In genomic region chr6:66825539-66825938, GRCh38 we compare ENCODE assay signal across 17 cellular contexts.
DNase-seq lines count a peak whose midpoint lies in the region; ATAC-seq lines count a peak whose summit lies in the region.
"Had no signal": no experiment of that assay in that cellular context is flagged by ENCODE, and none has a peak within 500 bp of the region (broad histone marks: within the 10 kb centered on the region; RNA-seq: fewer than 3 reads in every experiment).

No MANE protein-coding gene starts in this region.

- intact Hi-C loops in activated CD4-positive, alpha-beta T cell treated with anti-CD3 and anti-CD28 coated beads for 36 hours (cut with DNase I, micrococcal nuclease), result no loop called here

- H3K4me1 Mint-ChIP-seq in activated CD4-positive, alpha-beta T cell treated with anti-CD3 and anti-CD28 coated beads for 36 hours, result no peaks in the 10 kb centered on the region

- POLR2A ChIA-PET in activated CD4-positive, alpha-beta T cell treated with anti-CD3 and anti-CD28 coated beads for 36 hours (lab: Charles Lee), result no interaction called here

- CTCF ChIA-PET in activated CD4-positive, alpha-beta T cell treated with anti-CD3 and anti-CD28 coated beads for 36 hours (lab: Charles Lee), result no interaction called here

- H3K9me3 Mint-ChIP-seq in activated CD4-positive, alpha-beta T cell treated with anti-CD3 and anti-CD28 coated beads for 36 hours (ENCODE audit: low read depth), result peaks cover 10% of the 10 kb centered on the region

- DNase-seq in DMS53 (lab: John Stamatoyannopoulos, UW) (peak; percentile 8), DMS53 treated with DMSO at 0.1 percent for 48 hours (lab: John Stamatoyannopoulos, UW; ENCODE audit: unreplicated experiment) (no peak), NCI-H1417 (lab: John Stamatoyannopoulos, UW) (peak in 2 of 3 experiments; percentile 53 to 84), NCI-H510A (lab: John Stamatoyannopoulos, UW) (peak; percentile 7), NCI-H748 (lab: John Stamatoyannopoulos, UW; ENCODE audit: unreplicated experiment) (peak; percentile 82)
- no peak for DNase-seq in activated CD4-positive, alpha-beta T cell treated with anti-CD3 and anti-CD28 coated beads for 36 hours
- DNase-seq: AML-193; CD4-positive, alpha-beta T cell; DMS79; GF-D8; GOT3; H7; HFFc6 had no signal

- H3K36me3 Mint-ChIP-seq in activated CD4-positive, alpha-beta T cell treated with anti-CD3 and anti-CD28 coated beads for 36 hours (ENCODE audit: low read depth), result no peaks in the 10 kb centered on the region

- H3K27ac Mint-ChIP-seq in activated CD4-positive, alpha-beta T cell treated with anti-CD3 and anti-CD28 coated beads for 36 hours, result no peak overlapping the region
- H3K27ac Mint-ChIP-seq: CD4-positive, alpha-beta T cell; HFFc6 had no signal

- H3K4me3 Mint-ChIP-seq in activated CD4-positive, alpha-beta T cell treated with anti-CD3 and anti-CD28 coated beads for 36 hours, result no peak overlapping the region
- H3K4me3 Mint-ChIP-seq: CD4-positive, alpha-beta T cell; HFFc6 had no signal

- no peaks in the 10 kb centered on the region for H3K27me3 Mint-ChIP-seq in activated CD4-positive, alpha-beta T cell treated with anti-CD3 and anti-CD28 coated beads for 36 hours
- H3K27me3 Mint-ChIP-seq: CD4-positive, alpha-beta T cell had no signal

- ATAC-seq in activated CD4-positive, alpha-beta T cell treated with anti-CD3 and anti-CD28 coated beads for 36 hours, result no peak
- ATAC-seq in HG02852 (IDR thresholded peaks at IDR 0.05; ENCODE audit: unreplicated experiment) (no peak), HG03469 (IDR thresholded peaks at IDR 0.05; ENCODE audit: unreplicated experiment) (no peak)
- ATAC-seq: A549, HCT116 had no signal

Comparison
In these comparisons a context has a peak if more than half of its experiments do, and no peak if none do; other contexts are left out.
1. DNase-seq: peak in DMS53 (single experiment), NCI-H1417 (2 of 3), NCI-H510A (single experiment) and NCI-H748 (single experiment); none in DMS53 treated with DMSO at 0.1 percent for 48 hours (single experiment) and activated CD4-positive, alpha-beta T cell treated with anti-CD3 and anti-CD28 coated beads for 36 hours (single experiment).